ENCODE assay signal across 8 cellular contexts in genomic region chr10:130301026-130301892, GRCh38.
A peak's percentile ranks its signal among the peaks of the same experiment; 100 is the strongest.
DNase-seq lines count a peak whose midpoint lies in the region; ATAC-seq and TF ChIP-seq lines count a peak whose summit lies in the region.

No MANE protein-coding gene starts in this region.

- intact Hi-C loops in left ventricle myocardium inferior (cut with micrococcal nuclease): no loop called here

- ATAC-seq in GM18498 (IDR thresholded peaks at IDR 0.05; ENCODE audit: unreplicated experiment): peak; percentile 67
- peak; percentile 75 to 77 for ATAC-seq in activated T-cell treated with anti-CD3 and anti-CD28 coated beads, Interleukin-2, amount 50 U/mL, for 4 hours
- ATAC-seq in GM19467 (IDR thresholded peaks at IDR 0.05; ENCODE audit: unreplicated experiment): no peak

- H3K4me1 ChIP-seq in left ventricle myocardium inferior: peaks cover 27% of the 10 kb centered on the region

- H3K4me3 ChIP-seq in LNCaP clone FGC (ENCODE audit: low read depth, low read length) (peak overlapping the region; percentile 52), left ventricle myocardium inferior (peak overlapping the region; percentile 82)

- peaks cover 59% of the 10 kb centered on the region for H3K9me3 Mint-ChIP-seq in activated T-cell treated with anti-CD3 and anti-CD28 coated beads, Interleukin-2, amount 50 U/mL, for 4 hours

- peaks cover 2% of the 10 kb centered on the region for H3K36me3 Mint-ChIP-seq in activated T-cell treated with anti-CD3 and anti-CD28 coated beads, Interleukin-2, amount 50 U/mL, for 4 hours (ENCODE audit: insufficient read depth)

- peaks cover 8% of the 10 kb centered on the region for H3K4me1 Mint-ChIP-seq in activated T-cell treated with anti-CD3 and anti-CD28 coated beads, Interleukin-2, amount 50 U/mL, for 4 hours (ENCODE audit: low read depth)

- peaks cover 53% of the 10 kb centered on the region for H3K9me3 ChIP-seq in left ventricle myocardium inferior (replicated peaks)

- no peaks in the 10 kb centered on the region for H3K27me3 Mint-ChIP-seq in activated T-cell treated with anti-CD3 and anti-CD28 coated beads, Interleukin-2, amount 50 U/mL, for 4 hours (ENCODE audit: low read depth)

- TF ChIP-seq CTCF in LNCaP clone FGC (IDR thresholded peaks at IDR 0.05; ENCODE audit: control insufficient read depth, extremely low read depth, insufficient read depth): no peak
- TF ChIP-seq CTCF in left ventricle myocardium inferior (IDR thresholded peaks at IDR 0.05; ENCODE audit: borderline replicate concordance): no peak

- DNase-seq in LNCaP clone FGC (ENCODE audit: low read depth): peak; percentile 41
- DNase-seq in activated T-cell treated with anti-CD3 and anti-CD28 coated beads, Interleukin-2, amount 50 U/mL, for 4 hours: peak; percentile 17
- peak; percentile 77 for DNase-seq in left ventricle myocardium inferior
- DNase-seq in stimulated activated CD4-positive, alpha-beta T cell treated with anti-CD3 and anti-CD28 coated beads, TNF-alpha, amount 100 ng/mL, for 48 hours (ENCODE audit: low read depth in 3 of 3): peak; percentile 12 to 73 (median 43)
- DNase-seq in HCEC 1CT: no peak
- DNase-seq in NCI-H1048 (lab: John Stamatoyannopoulos, UW): no peak

- no peaks in the 10 kb centered on the region for H3K27me3 ChIP-seq in left ventricle myocardium inferior (ENCODE audit: low read depth)

- H3K27ac ChIP-seq in left ventricle myocardium inferior (replicated peaks): peak overlapping the region; percentile 91

- H3K36me3 ChIP-seq in left ventricle myocardium inferior: peaks cover 5% of the 10 kb centered on the region

- peak overlapping the region; percentile 77 for H3K4me3 Mint-ChIP-seq in activated T-cell treated with anti-CD3 and anti-CD28 coated beads, Interleukin-2, amount 50 U/mL, for 4 hours

Comparison
In these comparisons a context has a peak if more than half of its experiments do, and no peak if none do; other contexts are left out.
1. DNase-seq: peak in LNCaP clone FGC (single experiment), activated T-cell treated with anti-CD3 and anti-CD28 coated beads, Interleukin-2, amount 50 U/mL, for 4 hours (single experiment), left ventricle myocardium inferior (single experiment) and stimulated activated CD4-positive, alpha-beta T cell treated with anti-CD3 and anti-CD28 coated beads, TNF-alpha, amount 100 ng/mL, for 48 hours (3 of 3); none in HCEC 1CT (single experiment) and NCI-H1048 (single experiment).